In the genomic region with DNA sequence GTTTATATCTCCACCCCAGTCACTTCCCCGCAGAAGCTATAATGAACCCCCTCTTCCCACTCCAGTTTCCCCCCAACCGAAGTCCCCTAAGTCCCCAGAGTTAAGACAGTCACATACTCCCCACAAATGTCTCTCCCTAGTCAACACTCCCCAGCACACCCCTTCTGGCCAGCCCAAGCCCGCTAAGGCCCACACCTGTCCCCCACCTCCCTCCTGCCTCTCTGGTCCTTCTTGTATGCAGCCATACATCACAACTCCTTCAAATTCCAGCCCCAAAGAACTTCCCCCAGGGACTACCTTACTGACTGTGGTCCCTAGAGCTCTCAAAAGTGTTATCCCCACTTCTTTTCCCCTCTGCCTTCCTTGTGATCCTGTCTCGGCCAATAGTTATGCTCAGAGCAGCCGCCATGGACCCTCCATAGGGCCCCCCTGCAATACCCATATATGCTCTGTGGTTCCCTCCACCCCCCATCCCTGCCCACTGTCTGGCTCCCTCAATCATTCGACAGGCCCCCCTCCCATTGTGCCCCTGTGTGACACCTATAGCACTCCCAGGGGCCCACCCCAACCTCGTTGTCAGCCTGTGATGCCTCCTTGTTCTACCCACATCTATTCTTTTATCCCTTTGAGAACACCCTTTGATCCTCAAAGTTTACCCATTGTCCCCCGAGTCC, we compare ENCODE assay signal across 12 cellular contexts. TPM values are rescaled to one million over a fixed set of nuclear protein-coding genes. Genes with fewer than 3 reads are reported as not detected.
A peak's percentile ranks its signal among the peaks of the same experiment; 100 is the strongest.
DNase-seq lines count a peak whose midpoint lies in the region; ATAC-seq and TF ChIP-seq lines count a peak whose summit lies in the region.
"Had no signal": no experiment of that assay in that cellular context is flagged by ENCODE, and none has a peak within 500 bp of the region (broad histone marks: within the 10 kb centered on the region; RNA-seq: fewer than 3 reads in every experiment).

No MANE protein-coding gene starts in this region.

- H3K36me3 Mint-ChIP-seq in activated CD4-positive, alpha-beta T cell treated with anti-CD3 and anti-CD28 coated beads, Interleukin-2, amount 10 ng/mL, durations not matched to agents 7 days and 5 days (ENCODE audit: low read depth), result peaks cover 15% of the 10 kb centered on the region

- TF ChIP-seq POLR2A in breast epithelium (IDR thresholded peaks at IDR 0.05), result no peak

- no peak for ATAC-seq in GM21576 (IDR thresholded peaks at IDR 0.05; ENCODE audit: unreplicated experiment)

- H3K4me3 ChIP-seq in Karpas-422 (ENCODE audit: low read length) (no peak overlapping the region), breast epithelium (no peak overlapping the region), osteoblast (ENCODE audit: insufficient read depth, low read length) (no peak overlapping the region)
- H3K4me3 ChIP-seq: coronary artery, uterus had no signal

- no peak for TF ChIP-seq CTCF in breast epithelium (IDR thresholded peaks at IDR 0.05)
- TF ChIP-seq CTCF in osteoblast (IDR thresholded peaks at IDR 0.05; ENCODE audit: extremely low read depth, low read depth, low read length), result no peak

- H2AFZ ChIP-seq in Karpas-422 (ENCODE audit: low read length) (no peak overlapping the region), osteoblast (ENCODE audit: low read length) (no peak overlapping the region)

- intact Hi-C loops in breast epithelium (cut with DNase I; ENCODE audit: low total_unique reads), result no loop called here

- no peak overlapping the region for H3K4me3 Mint-ChIP-seq in activated CD4-positive, alpha-beta T cell treated with anti-CD3 and anti-CD28 coated beads, Interleukin-2, amount 10 ng/mL, durations not matched to agents 7 days and 5 days

- H3K36me3 ChIP-seq in Karpas-422 (ENCODE audit: insufficient read depth, low read length) (peaks cover 9% of the 10 kb centered on the region; the same call in 1 of the 2 replicates), breast epithelium (peaks cover 3% of the 10 kb centered on the region), osteoblast (ENCODE audit: insufficient read depth, low read length) (peaks cover 23% of the 10 kb centered on the region)
- H3K36me3 ChIP-seq: uterus had no signal

- DNase-seq in activated CD4-positive, alpha-beta T cell treated with anti-CD3 and anti-CD28 coated beads, Interleukin-2, amount 10 ng/mL, durations not matched to agents 7 days and 5 days, result no peak
- no peak for DNase-seq in activated CD4-positive, alpha-beta T cell treated with anti-CD3 and anti-CD28 coated beads for 1 hour
- peak; percentile 32 for DNase-seq in Karpas-422
- DNase-seq in breast epithelium (ENCODE audit: low spot score in 2 of 2), result no peak
- DNase-seq in osteoblast (ENCODE audit: insufficient read length, low spot score, missing footprints), result no peak
- DNase-seq in NCI-H524 treated with DMSO at 0.1 percent for 48 hours (lab: John Stamatoyannopoulos, UW), result no peak
- DNase-seq in NCI-H2196 (lab: John Stamatoyannopoulos, UW; ENCODE audit: unreplicated experiment), result no peak
- DNase-seq: NCI-H524; stimulated activated CD4-positive, alpha-beta T cell treated with anti-CD3 and anti-CD28 coated beads, Interleukin-12 subunit alpha, Interleukin-12 subunit beta, amount 100 ng/mL, for 4 hours; uterus had no signal

- H4K20me1 ChIP-seq in Karpas-422 (ENCODE audit: insufficient read depth, low read depth, low read length) (peaks cover 7% of the 10 kb centered on the region; the same call in 1 of the 2 replicates), osteoblast (ENCODE audit: insufficient read depth, low read length) (no peaks in the 10 kb centered on the region)

- peaks cover 26% of the 10 kb centered on the region for H3K79me2 ChIP-seq in Karpas-422 (ENCODE audit: low read length)
- peaks cover 39% of the 10 kb centered on the region for H3K79me2 ChIP-seq in osteoblast (ENCODE audit: insufficient read depth, low read length)

- H3K27ac ChIP-seq in Karpas-422 (ENCODE audit: low read length) (no peak overlapping the region), breast epithelium (peak overlapping the region; percentile 98 to 99), osteoblast (ENCODE audit: low read depth, low read length) (peak overlapping the region; percentile 97)

- POLR2A ChIA-PET in activated CD4-positive, alpha-beta T cell treated with anti-CD3 and anti-CD28 coated beads, Interleukin-2, amount 10 ng/mL, durations not matched to agents 7 days and 5 days (lab: Charles Lee), result no interaction called here

- CTCF ChIA-PET in activated CD4-positive, alpha-beta T cell treated with anti-CD3 and anti-CD28 coated beads, Interleukin-2, amount 10 ng/mL, durations not matched to agents 7 days and 5 days (lab: Charles Lee), result interaction anchor here (1.2 to 1.7 kb wide), 2 partner anchors 9 to 17 kb away, joined by 3 to 4 read pairs; no protein-coding TSS in a partner anchor

- H3K27me3 Mint-ChIP-seq in activated CD4-positive, alpha-beta T cell treated with anti-CD3 and anti-CD28 coated beads, Interleukin-2, amount 10 ng/mL, durations not matched to agents 7 days and 5 days, result no peaks in the 10 kb centered on the region

- peaks cover 49% of the 10 kb centered on the region for H3K4me1 Mint-ChIP-seq in activated CD4-positive, alpha-beta T cell treated with anti-CD3 and anti-CD28 coated beads, Interleukin-2, amount 10 ng/mL, durations not matched to agents 7 days and 5 days

- H3K27me3 ChIP-seq in Karpas-422 (ENCODE audit: low read length) (no peaks in the 10 kb centered on the region), breast epithelium (no peaks in the 10 kb centered on the region), osteoblast (ENCODE audit: insufficient read depth, low read length) (no peaks in the 10 kb centered on the region)
- H3K27me3 ChIP-seq: uterus had no signal

- no peak overlapping the region for H3K9ac ChIP-seq in Karpas-422 (ENCODE audit: low read length)

- H3K27ac Mint-ChIP-seq in activated CD4-positive, alpha-beta T cell treated with anti-CD3 and anti-CD28 coated beads, Interleukin-2, amount 10 ng/mL, durations not matched to agents 7 days and 5 days, result peak overlapping the region; percentile 99

- H3K9me3 Mint-ChIP-seq in activated CD4-positive, alpha-beta T cell treated with anti-CD3 and anti-CD28 coated beads, Interleukin-2, amount 10 ng/mL, durations not matched to agents 7 days and 5 days, result no peaks in the 10 kb centered on the region

- H3K9me3 ChIP-seq in Karpas-422 (ENCODE audit: low read length) (no peaks in the 10 kb centered on the region), breast epithelium (no peaks in the 10 kb centered on the region), osteoblast (ENCODE audit: low read depth, low read length) (no peaks in the 10 kb centered on the region)
- H3K9me3 ChIP-seq: uterus had no signal

- no peak overlapping the region for H3K4me2 ChIP-seq in Karpas-422 (ENCODE audit: low read depth, low read length, poor library complexity, severe bottlenecking)
- no peak overlapping the region for H3K4me2 ChIP-seq in osteoblast (ENCODE audit: insufficient read depth, low read length)

- H3K4me1 ChIP-seq in Karpas-422 (ENCODE audit: low read length), result peaks cover 24% of the 10 kb centered on the region
- peaks cover 5 to 6% of the 10 kb centered on the region in 2 donors for H3K4me1 ChIP-seq in breast epithelium
- H3K4me1 ChIP-seq in osteoblast (ENCODE audit: insufficient read depth, low read length), result peaks cover 19% of the 10 kb centered on the region
- H3K4me1 ChIP-seq: uterus had no signal

- H3K9me2 ChIP-seq in Karpas-422 (replicated peaks; ENCODE audit: insufficient read depth, low read length), result no peaks in the 10 kb centered on the region

RNA-seq across cellular contexts. Expression of a gene that starts 2.2 kb away (rescaled TPM):
- total RNA-seq in activated CD4-positive, alpha-beta T cell treated with anti-CD3 and anti-CD28 coated beads, Interleukin-2, amount 10 ng/mL, durations not matched to agents 7 days and 5 days, result 10 to 100 TPM; 22.2 to 22.3 TPM
- total RNA-seq in Karpas-422 (2014; rRNA removed; shearing (Covaris generic); ENCODE audit: low replicate concordance), result 15.9 and 27.1 TPM in 2 replicates
- total RNA-seq in breast epithelium (10 to 100 TPM; 17.1 to 26.8 (median 22.9) TPM), osteoblast (17.4 and 20.3 TPM in 2 replicates)

RNA-seq across cellular contexts. Expression of a gene that starts 39.3 kb away (rescaled TPM):
- 100 to 1,000 TPM; 247 to 273 TPM for total RNA-seq in activated CD4-positive, alpha-beta T cell treated with anti-CD3 and anti-CD28 coated beads, Interleukin-2, amount 10 ng/mL, durations not matched to agents 7 days and 5 days
- total RNA-seq in Karpas-422 (2014; rRNA removed; shearing (Covaris generic); ENCODE audit: low replicate concordance), result 455 and 533 TPM in 2 replicates
- total RNA-seq in breast epithelium (100 to 1,000 TPM; 300 to 334 (median 301) TPM), osteoblast (197 and 202 TPM in 2 replicates)

RNA-seq across cellular contexts. Expression of a gene that starts 39.4 kb away (rescaled TPM):
- 10 to 100 TPM; 37.1 to 40.6 TPM for total RNA-seq in activated CD4-positive, alpha-beta T cell treated with anti-CD3 and anti-CD28 coated beads, Interleukin-2, amount 10 ng/mL, durations not matched to agents 7 days and 5 days
- 64.1 and 69.1 TPM in 2 replicates for total RNA-seq in Karpas-422 (2014; rRNA removed; shearing (Covaris generic); ENCODE audit: low replicate concordance)
- 10 to 100 TPM; 60.0 to 85.5 (median 69.2) TPM for total RNA-seq in breast epithelium
- total RNA-seq in osteoblast, result 103 and 104 TPM in 2 replicates

RNA-seq across cellular contexts. Expression of a gene that starts 51.3 kb away (rescaled TPM):
- 1 to 10 TPM; 6.1 to 7.6 TPM for total RNA-seq in activated CD4-positive, alpha-beta T cell treated with anti-CD3 and anti-CD28 coated beads, Interleukin-2, amount 10 ng/mL, durations not matched to agents 7 days and 5 days
- total RNA-seq in Karpas-422 (2014; rRNA removed; shearing (Covaris generic); ENCODE audit: low replicate concordance), result 1.3 TPM in 1 of 2 replicates, not detected in the other
- 10 to 100 TPM; 18.1 to 58.7 (median 38.3) TPM for total RNA-seq in breast epithelium
- total RNA-seq in osteoblast, result 2.4 and 4.0 TPM in 2 replicates
